ENCODE assay signal across 15 cellular contexts in the genomic region with DNA sequence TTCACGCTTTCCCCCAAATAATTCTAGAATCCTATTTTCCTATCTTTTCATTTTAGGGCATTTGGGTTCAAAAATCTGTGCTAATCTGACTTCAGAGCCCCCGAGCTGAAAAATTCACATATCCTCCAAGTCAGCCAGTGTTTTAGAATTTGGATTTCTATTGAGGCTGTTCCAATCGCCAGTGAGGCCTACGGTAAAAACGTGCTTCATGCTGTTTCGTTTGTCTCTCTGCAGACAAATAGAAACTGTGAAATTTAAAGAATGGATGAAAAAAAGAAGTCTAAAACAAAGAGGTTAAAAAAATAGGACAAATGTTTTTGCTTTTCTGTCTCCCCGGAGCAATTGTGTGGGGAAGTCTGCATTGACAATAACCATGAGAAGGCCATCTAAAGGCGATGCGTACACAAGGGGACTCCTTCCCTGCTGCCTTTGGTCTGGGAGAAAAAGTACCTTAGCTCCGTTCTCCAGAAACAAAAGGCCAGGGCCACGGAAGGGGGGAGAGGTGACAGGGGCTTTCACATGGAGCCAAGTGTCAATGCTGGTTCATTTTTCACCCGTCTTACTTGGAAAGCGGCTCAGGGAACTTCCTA. TPM values are rescaled to one million over a fixed set of nuclear protein-coding genes. Genes with fewer than 3 reads are reported as not detected.
A peak's percentile ranks its signal among the peaks of the same experiment; 100 is the strongest.
DNase-seq lines count a peak whose midpoint lies in the region; ATAC-seq and TF ChIP-seq lines count a peak whose summit lies in the region.
"Had no signal": no experiment of that assay in that cellular context is flagged by ENCODE, and none has a peak within 500 bp of the region (broad histone marks: within the 10 kb centered on the region; RNA-seq: fewer than 3 reads in every experiment).

No MANE protein-coding gene starts in this region.

- H3K36me3 Mint-ChIP-seq in CD4-positive, alpha-beta memory T cell = peaks cover 2 to 4% of the 10 kb centered on the region in 2 donors

- intact Hi-C loops in CD4-positive, alpha-beta memory T cell (cut with micrococcal nuclease) = no loop called here

- H3K4me3 ChIP-seq in HUES6 (ENCODE audit: low read depth, low read length) (peak overlapping the region; percentile 50; the same call in 1 of the 2 replicates), skeletal muscle tissue (ENCODE audit: low read length in 3 of 3) (peak overlapping the region; percentile 62 to 66 (median 63))
- H3K4me3 ChIP-seq in CD4-positive, alpha-beta memory T cell (ENCODE audit: low read length in 2 of 2) = no peak overlapping the region
- H3K4me3 ChIP-seq: breast epithelium had no signal

- peaks cover 3 to 16% (median 8%) of the 10 kb centered on the region in 4 donors for H3K4me1 Mint-ChIP-seq in CD4-positive, alpha-beta memory T cell

- CTCF ChIA-PET in CD4-positive, alpha-beta memory T cell (lab: Charles Lee; ENCODE audit: partially characterized antibody) = no interaction called here

- H3K27ac Mint-ChIP-seq in CD4-positive, alpha-beta memory T cell = no peak overlapping the region
- H3K27ac Mint-ChIP-seq: activated B cell treated with CpG ODN at 0.5 μM for 24 hours; activated T-cell treated with anti-CD3 and anti-CD28 coated beads, Interleukin-2, amount 50 U/mL, for 72 hours; progenitor cell of endocrine pancreas had no signal

- H3K9me3 ChIP-seq in HUES6 (ENCODE audit: control insufficient read depth, insufficient read depth, low read depth, low read length) (no peaks in the 10 kb centered on the region), skeletal muscle tissue (ENCODE audit: control insufficient read depth in 3 of 3, low read length in 3 of 3) (no peaks in the 10 kb centered on the region)
- H3K9me3 ChIP-seq in CD4-positive, alpha-beta memory T cell (ENCODE audit: control insufficient read depth in 1 of 2, low read length in 2 of 2) = no peaks in the 10 kb centered on the region
- H3K9me3 ChIP-seq: breast epithelium had no signal

- POLR2A ChIA-PET in CD4-positive, alpha-beta memory T cell (lab: Charles Lee; ENCODE audit: partially characterized antibody) = no interaction called here

- H3K9me3 Mint-ChIP-seq in CD4-positive, alpha-beta memory T cell = peaks cover 0 to 4% (median 0%) of the 10 kb centered on the region in 8 donors
- H3K9me3 Mint-ChIP-seq: activated B cell treated with CpG ODN at 0.5 μM for 24 hours; activated T-cell treated with anti-CD3 and anti-CD28 coated beads, Interleukin-2, amount 50 U/mL, for 72 hours had no signal

- no peak for TF ChIP-seq CTCF in VCaP (conservative IDR thresholded peaks at IDR 0.05)

- H3K27ac ChIP-seq in HUES6 (ENCODE audit: low read depth, low read length) (no peak overlapping the region), VCaP (peak overlapping the region; percentile 97), skeletal muscle tissue (ENCODE audit: low read depth, low read length) (peak overlapping the region; percentile 98)
- H3K27ac ChIP-seq in CD4-positive, alpha-beta memory T cell (ENCODE audit: low read depth, low read length) = no peak overlapping the region

- peaks cover 24 to 35% of the 10 kb centered on the region in 2 donors for H3K27me3 Mint-ChIP-seq in CD4-positive, alpha-beta memory T cell
- H3K27me3 Mint-ChIP-seq: progenitor cell of endocrine pancreas had no signal

- H3K4me1 ChIP-seq in HUES6 (ENCODE audit: control insufficient read depth, insufficient read depth, low read length) (peaks cover 84% of the 10 kb centered on the region), skeletal muscle tissue (ENCODE audit: control insufficient read depth in 3 of 3, insufficient read depth in 3 of 3, low read length in 3 of 3) (peaks cover 44 to 59% (median 56%) of the 10 kb centered on the region in 3 donors)
- no peaks in the 10 kb centered on the region for H3K4me1 ChIP-seq in CD4-positive, alpha-beta memory T cell (ENCODE audit: insufficient read depth, low read length)

- DNase-seq in left kidney (ENCODE audit: low read depth, low spot score) (peak; percentile 52), NOMO-1 treated with DMSO at 0.1 percent for 48 hours (lab: John Stamatoyannopoulos, UW; ENCODE audit: unreplicated experiment) (no peak), NK-92 (lab: John Stamatoyannopoulos, UW; ENCODE audit: unreplicated experiment) (no peak)
- DNase-seq in CD4-positive, alpha-beta memory T cell = no peak
- DNase-seq: activated B cell treated with CpG ODN at 0.5 μM for 24 hours; activated T-cell treated with anti-CD3 and anti-CD28 coated beads, Interleukin-2, amount 50 U/mL, for 72 hours; KG1; left colon had no signal

- H3K4me3 Mint-ChIP-seq in CD4-positive, alpha-beta memory T cell = no peak overlapping the region
- H3K4me3 Mint-ChIP-seq: activated B cell treated with CpG ODN at 0.5 μM for 24 hours; activated T-cell treated with anti-CD3 and anti-CD28 coated beads, Interleukin-2, amount 50 U/mL, for 72 hours had no signal

- no peaks in the 10 kb centered on the region for H3K36me3 ChIP-seq in HUES6 (ENCODE audit: control insufficient read depth, insufficient read depth, low read length)
- no peaks in the 10 kb centered on the region for H3K36me3 ChIP-seq in skeletal muscle tissue (ENCODE audit: control insufficient read depth in 3 of 3, insufficient read depth in 3 of 3, low read length in 3 of 3)
- H3K36me3 ChIP-seq in CD4-positive, alpha-beta memory T cell (ENCODE audit: insufficient read depth, low read length) = no peaks in the 10 kb centered on the region
- H3K36me3 ChIP-seq: breast epithelium had no signal

- no peak overlapping the region for H3K9ac ChIP-seq in HUES6 (ENCODE audit: low read length)
- peak overlapping the region; percentile 79 to 90 (median 86) for H3K9ac ChIP-seq in skeletal muscle tissue (ENCODE audit: low read depth in 1 of 3, low read length in 3 of 3)

- H3K27me3 ChIP-seq in HUES6 (ENCODE audit: control insufficient read depth, insufficient read depth, low read length) (peaks cover 96% of the 10 kb centered on the region), skeletal muscle tissue (ENCODE audit: control insufficient read depth in 3 of 3, insufficient read depth in 3 of 3, low read length in 3 of 3) (no peaks in the 10 kb centered on the region)
- H3K27me3 ChIP-seq in CD4-positive, alpha-beta memory T cell (ENCODE audit: insufficient read depth, low read length) = peaks cover 10% of the 10 kb centered on the region
- H3K27me3 ChIP-seq: breast epithelium had no signal

- no peak for ATAC-seq in GM18502 (IDR thresholded peaks at IDR 0.05; ENCODE audit: poor library complexity, unreplicated experiment)
- ATAC-seq: activated T-cell treated with anti-CD3 and anti-CD28 coated beads, Interleukin-2, amount 50 U/mL, for 72 hours; esophagus mucosa had no signal

RNA-seq across cellular contexts. Expression of a gene that starts 4.6 kb away (rescaled TPM):
- 8.9 TPM for total RNA-seq in skeletal muscle tissue
- total RNA-seq in CD4-positive, alpha-beta memory T cell = under 1 TPM; 0.69 to 0.99 TPM
- under 1 TPM; 0.01 to 0.03 TPM for polyA plus RNA-seq in CD4-positive, alpha-beta memory T cell

Comparison
In these comparisons a context has a peak if more than half of its experiments do, and no peak if none do; other contexts are left out.
1. H3K27ac ChIP-seq: peak in VCaP (single experiment) and skeletal muscle tissue (single experiment); none in HUES6 (single experiment) and CD4-positive, alpha-beta memory T cell (single experiment).
2. H3K4me3 ChIP-seq: peak in HUES6 (single experiment) and skeletal muscle tissue (3 of 3); none in CD4-positive, alpha-beta memory T cell (0 of 2).